Comparison of ENCODE assay signal across 14 cellular contexts in the genomic region with DNA sequence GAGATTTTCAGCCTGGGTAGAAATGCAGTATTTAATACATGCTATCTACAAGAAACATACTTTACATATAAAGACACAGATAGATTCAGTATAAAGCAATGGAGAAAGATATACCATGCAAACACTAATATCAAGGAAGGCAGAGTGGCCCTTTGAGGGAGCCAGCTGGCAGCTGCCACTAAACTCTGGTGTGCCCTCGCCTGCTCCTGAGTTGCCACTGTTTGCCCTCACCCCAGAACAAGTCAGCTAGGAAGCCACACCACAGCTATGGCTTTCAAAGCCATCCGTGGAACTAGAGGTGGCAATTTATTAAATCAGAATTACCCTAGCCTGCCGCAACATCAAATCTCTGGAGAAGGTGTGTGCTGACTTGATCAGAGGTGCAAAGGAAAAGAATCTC. TPM values are rescaled to one million over a fixed set of nuclear protein-coding genes. Genes with fewer than 3 reads are reported as not detected.
DNase-seq lines count a peak whose midpoint lies in the region; ATAC-seq and TF ChIP-seq lines count a peak whose summit lies in the region.
"Had no signal": no experiment of that assay in that cellular context is flagged by ENCODE, and none has a peak within 500 bp of the region (broad histone marks: within the 10 kb centered on the region; RNA-seq: fewer than 3 reads in every experiment).

No MANE protein-coding gene starts in this region.

- no peaks in the 10 kb centered on the region for H3K9me2 ChIP-seq in HCT116 (ENCODE audit: insufficient read depth)
- no peaks in the 10 kb centered on the region for H3K9me2 ChIP-seq in hepatocyte (replicated peaks; ENCODE audit: insufficient read depth)

- intact Hi-C loops in HCT116 (cut with micrococcal nuclease) = no loop called here

- no peak for TF ChIP-seq RAD21 in HCT116 (IDR thresholded peaks at IDR 0.05; ENCODE audit: low read depth)

- peaks cover 5% of the 10 kb centered on the region; the same call in 1 of the 2 replicates for H4K20me1 ChIP-seq in HCT116 (ENCODE audit: insufficient read depth)
- H4K20me1 ChIP-seq in hepatocyte (ENCODE audit: insufficient read depth, poor library complexity, severe bottlenecking) = peaks cover 65% of the 10 kb centered on the region

- H3K4me3 Mint-ChIP-seq in activated CD4-positive, alpha-beta memory T cell treated with anti-CD3 and anti-CD28 coated beads, Interleukin-2, amount 10 ng/mL, durations not matched to agents 7 days and 5 days = peak overlapping the region; percentile 12
- H3K4me3 Mint-ChIP-seq: activated naive CD8-positive, alpha-beta T cell treated with anti-CD3 and anti-CD28 coated beads, Interleukin-2, amount 50 U/mL, for 24 hours had no signal

- H3K4me2 ChIP-seq in HCT116 (ENCODE audit: low read length) (peak overlapping the region; percentile 69), hepatocyte (no peak overlapping the region), skeletal muscle satellite cell (ENCODE audit: low read length) (peak overlapping the region; percentile 73)

- no peak for TF ChIP-seq POLR2A in HCT116 (IDR thresholded peaks at IDR 0.05; ENCODE audit: borderline replicate concordance, extremely low read depth, insufficient read depth, insufficient read length)

- ATAC-seq in HCT116 (peak; percentile 13; the same call in 1 of the 2 replicates), GM18517 (IDR thresholded peaks at IDR 0.05; ENCODE audit: unreplicated experiment) (no peak), GM18502 (IDR thresholded peaks at IDR 0.05; ENCODE audit: poor library complexity, unreplicated experiment) (no peak)
- ATAC-seq: activated naive CD8-positive, alpha-beta T cell treated with anti-CD3 and anti-CD28 coated beads, Interleukin-2, amount 50 U/mL, for 24 hours had no signal

- 88% methylated on average over 3 of the region's 3 CpGs for WGBS in hepatocyte (ENCODE audit: low lambda C conversion rate, missing lambda C conversion rate)

- H3K27ac ChIP-seq in HCT116 (ENCODE audit: low read depth, low read length) = peak overlapping the region; percentile 72
- peak overlapping the region; percentile 66 for H3K27ac ChIP-seq in hepatocyte

- BruUV-seq in HCT116 (replicated peaks; lab: Mats Ljungman, UMichigan) = no TSS peak

- H3K79me2 ChIP-seq in HCT116 (ENCODE audit: insufficient read depth, low read length) (peaks cover 99% of the 10 kb centered on the region), hepatocyte (peaks cover 95% of the 10 kb centered on the region)

- H3K36me3 Mint-ChIP-seq in activated CD4-positive, alpha-beta memory T cell treated with anti-CD3 and anti-CD28 coated beads, Interleukin-2, amount 10 ng/mL, durations not matched to agents 7 days and 5 days (ENCODE audit: low read depth) = peaks cover 60% of the 10 kb centered on the region

- no peaks in the 10 kb centered on the region for H3K9me3 Mint-ChIP-seq in activated CD4-positive, alpha-beta memory T cell treated with anti-CD3 and anti-CD28 coated beads, Interleukin-2, amount 10 ng/mL, durations not matched to agents 7 days and 5 days
- H3K9me3 Mint-ChIP-seq: activated naive CD8-positive, alpha-beta T cell treated with anti-CD3 and anti-CD28 coated beads, Interleukin-2, amount 50 U/mL, for 24 hours had no signal

- no peak overlapping the region for H3K27ac Mint-ChIP-seq in activated CD4-positive, alpha-beta memory T cell treated with anti-CD3 and anti-CD28 coated beads, Interleukin-2, amount 10 ng/mL, durations not matched to agents 7 days and 5 days
- H3K27ac Mint-ChIP-seq: activated naive CD8-positive, alpha-beta T cell treated with anti-CD3 and anti-CD28 coated beads, Interleukin-2, amount 50 U/mL, for 24 hours had no signal

- H2AFZ ChIP-seq in HCT116 (ENCODE audit: low read depth, low read length, poor library complexity, severe bottlenecking) (no peak overlapping the region), hepatocyte (no peak overlapping the region)

- RAD21 ChIA-PET in HCT116 (lab: Charles Lee; ENCODE audit: low non-redundant PET in 1 of 2, low total read pairs in 2 of 2, uncharacterized antibody in 2 of 2, unreplicated experiment in 2 of 2) = no interaction called here

- H3K4me1 Mint-ChIP-seq in activated CD4-positive, alpha-beta memory T cell treated with anti-CD3 and anti-CD28 coated beads, Interleukin-2, amount 10 ng/mL, durations not matched to agents 7 days and 5 days = peaks cover 74% of the 10 kb centered on the region

- peaks cover 0 to 2% of the 10 kb centered on the region in 2 experiments; a peak in 1 of 4 replicates for H3K36me3 ChIP-seq in HCT116 (ENCODE audit: control insufficient read depth in 1 of 2, insufficient read depth in 2 of 2, low read length in 2 of 2)
- no peaks in the 10 kb centered on the region for H3K36me3 ChIP-seq in hepatocyte (replicated peaks; ENCODE audit: insufficient read depth, low read depth)
- H3K36me3 ChIP-seq in skeletal muscle satellite cell (ENCODE audit: insufficient read depth, low read length) = peaks cover 40% of the 10 kb centered on the region
- H3K36me3 ChIP-seq: tibial artery had no signal

- H3K9me3 ChIP-seq in HCT116 (ENCODE audit: control insufficient read depth in 1 of 2, insufficient read depth in 1 of 2, low read depth in 1 of 2, low read length in 2 of 2) (no peaks in the 10 kb centered on the region), hepatocyte (ENCODE audit: low read depth) (no peaks in the 10 kb centered on the region), skeletal muscle satellite cell (replicated peaks; ENCODE audit: low read length) (no peaks in the 10 kb centered on the region)
- H3K9me3 ChIP-seq: MG63, tibial artery had no signal

- H3K9ac ChIP-seq in HCT116 (ENCODE audit: low read length) = peak overlapping the region; percentile 39
- H3K9ac ChIP-seq in skeletal muscle satellite cell (ENCODE audit: low read depth, low read length) = peak overlapping the region; percentile 70

- POLR2A ChIA-PET in HCT116 (lab: Charles Lee) = interaction anchor here (1.1 to 3.5 kb wide), 6 partner anchors 8 to 44 kb away, joined by 3 to 22 read pairs (median 6); a partner anchor contains a TSS
- POLR2A ChIA-PET in activated CD4-positive, alpha-beta memory T cell treated with anti-CD3 and anti-CD28 coated beads, Interleukin-2, amount 10 ng/mL, durations not matched to agents 7 days and 5 days (lab: Charles Lee) = interaction anchor here (1.0 to 16.9 kb wide), 4 partner anchors 15 to 51 kb away, joined by 3 to 338 read pairs (median 250); a partner anchor contains a TSS

- H3K4me1 ChIP-seq in HCT116 (ENCODE audit: control insufficient read depth in 1 of 2, insufficient read depth in 2 of 2, low read length in 2 of 2) = peaks cover 49 to 83% of the 10 kb centered on the region in 2 experiments
- H3K4me1 ChIP-seq in hepatocyte (ENCODE audit: insufficient read depth) = peaks cover 52% of the 10 kb centered on the region
- peaks cover 85% of the 10 kb centered on the region for H3K4me1 ChIP-seq in skeletal muscle satellite cell (ENCODE audit: control insufficient read depth, insufficient read depth, low read length)

- no peaks in the 10 kb centered on the region for H3K27me3 ChIP-seq in HCT116 (ENCODE audit: insufficient read depth, low read length)
- H3K27me3 ChIP-seq in hepatocyte = no peaks in the 10 kb centered on the region
- H3K27me3 ChIP-seq in skeletal muscle satellite cell (ENCODE audit: control insufficient read depth, insufficient read depth, low read length) = no peaks in the 10 kb centered on the region
- H3K27me3 ChIP-seq: MG63, tibial artery had no signal

- DNase-seq in HCT116 (ENCODE audit: low read depth, low spot score) (no peak), hepatocyte (ENCODE audit: low spot score) (no peak), NCI-H1105 (lab: John Stamatoyannopoulos, UW) (no peak)
- DNase-seq in activated CD4-positive, alpha-beta memory T cell treated with anti-CD3 and anti-CD28 coated beads, Interleukin-2, amount 10 ng/mL, durations not matched to agents 7 days and 5 days = no peak
- DNase-seq: activated CD4-positive, alpha-beta T cell treated with anti-CD3 and anti-CD28 coated beads for 48 hours; activated naive CD8-positive, alpha-beta T cell treated with anti-CD3 and anti-CD28 coated beads, Interleukin-2, amount 50 U/mL, for 24 hours; MG63; NCI-H446; nucleus accumbens; SHP77 treated with DMSO at 0.1 percent for 48 hours; tibial artery had no signal

- CTCF ChIA-PET in HCT116 (lab: Charles Lee) = interaction anchor here (1.2 to 5.0 kb wide), 3 partner anchors 8 to 19 kb away, joined by 3 to 21 read pairs (median 11); no protein-coding TSS in a partner anchor
- CTCF ChIA-PET in activated CD4-positive, alpha-beta memory T cell treated with anti-CD3 and anti-CD28 coated beads, Interleukin-2, amount 10 ng/mL, durations not matched to agents 7 days and 5 days (lab: Charles Lee) = interaction anchor here (0.7 to 14.5 kb wide), 6 partner anchors 9 to 19 kb away, joined by 3 to 228 read pairs (median 4); a partner anchor contains a TSS

- H3K4me3 ChIP-seq in HCT116 (replicated peaks in 1 of 2; ENCODE audit: low read depth in 1 of 2, low read length in 2 of 2) = peak overlapping the region in 1 of 2 experiments; percentile 27; a peak in 1 of 4 replicates
- H3K4me3 ChIP-seq in hepatocyte = no peak overlapping the region
- H3K4me3 ChIP-seq in skeletal muscle satellite cell (ENCODE audit: low read length) = peak overlapping the region; percentile 60
- H3K4me3 ChIP-seq: MG63, tibial artery had no signal

- no peaks in the 10 kb centered on the region for H3K27me3 Mint-ChIP-seq in activated CD4-positive, alpha-beta memory T cell treated with anti-CD3 and anti-CD28 coated beads, Interleukin-2, amount 10 ng/mL, durations not matched to agents 7 days and 5 days

- no peak for TF ChIP-seq CTCF in HCT116 (IDR thresholded peaks at IDR 0.05 in 2 of 3, conservative IDR thresholded peaks at IDR 0.05 in 1 of 3; ENCODE audit: borderline replicate concordance in 1 of 3, insufficient read depth in 1 of 3, low read depth in 2 of 3, low read length in 2 of 3)
- TF ChIP-seq CTCF in hepatocyte (IDR thresholded peaks at IDR 0.05; ENCODE audit: poor library complexity) = no peak

RNA-seq across cellular contexts. Expression of a gene that starts 18.3 kb away (rescaled TPM):
- 211 TPM for total RNA-seq in HCT116 (2021; ENCODE audit: unreplicated experiment)
- 161 and 178 TPM in 2 replicates for polyA plus RNA-seq in HCT116 (2012)
- total RNA-seq in activated CD4-positive, alpha-beta memory T cell treated with anti-CD3 and anti-CD28 coated beads, Interleukin-2, amount 10 ng/mL, durations not matched to agents 7 days and 5 days = 100 to 1,000 TPM; 271 to 274 TPM
- total RNA-seq in hepatocyte = 26.7 and 30.4 TPM in 2 replicates
- polyA plus RNA-seq in hepatocyte = 61.7 and 69.3 TPM in 2 replicates
- 116 and 118 TPM in 2 replicates for total RNA-seq in skeletal muscle satellite cell (2012; rRNA removed)

RNA-seq across cellular contexts. Expression of a gene that starts 44.5 kb away (rescaled TPM):
- total RNA-seq in HCT116 (2021; ENCODE audit: unreplicated experiment) (2,248 TPM), hepatocyte (under 0.01 TPM in 2 replicates)
- polyA plus RNA-seq in HCT116 (2012) = 37.9 and 41.5 TPM in 2 replicates
- 1,000 to 10,000 TPM; 3,547 to 4,143 TPM for total RNA-seq in activated CD4-positive, alpha-beta memory T cell treated with anti-CD3 and anti-CD28 coated beads, Interleukin-2, amount 10 ng/mL, durations not matched to agents 7 days and 5 days
- not detected in 2 replicates for polyA plus RNA-seq in hepatocyte
- total RNA-seq in skeletal muscle satellite cell (2012; rRNA removed) = under 0.01 TPM in 2 replicates

RNA-seq across cellular contexts. Expression of a gene that starts 45.9 kb away (rescaled TPM):
- total RNA-seq in HCT116 (2021; ENCODE audit: unreplicated experiment) (2,323 TPM), hepatocyte (under 0.01 TPM in 2 replicates)
- polyA plus RNA-seq in HCT116 (2012) = 25.9 and 42.2 TPM in 2 replicates
- 1,000 to 10,000 TPM; 1,910 to 2,156 TPM for total RNA-seq in activated CD4-positive, alpha-beta memory T cell treated with anti-CD3 and anti-CD28 coated beads, Interleukin-2, amount 10 ng/mL, durations not matched to agents 7 days and 5 days
- polyA plus RNA-seq in hepatocyte = not detected in 2 replicates
- total RNA-seq in skeletal muscle satellite cell (2012; rRNA removed) = under 0.01 TPM in 2 replicates

RNA-seq across cellular contexts. Expression of a gene that starts 46.3 kb away (rescaled TPM):
- total RNA-seq in HCT116 (2021; ENCODE audit: unreplicated experiment) (4,123 TPM), hepatocyte (3,730 and 3,982 TPM in 2 replicates)
- polyA plus RNA-seq in HCT116 (2012) = 6,734 and 7,674 TPM in 2 replicates
- 1,000 to 10,000 TPM; 1,823 to 1,853 TPM for total RNA-seq in activated CD4-positive, alpha-beta memory T cell treated with anti-CD3 and anti-CD28 coated beads, Interleukin-2, amount 10 ng/mL, durations not matched to agents 7 days and 5 days
- polyA plus RNA-seq in hepatocyte = 775 and 798 TPM in 2 replicates
- 2,666 and 4,433 TPM in 2 replicates for total RNA-seq in skeletal muscle satellite cell (2012; rRNA removed)

RNA-seq across cellular contexts. Expression of a gene that starts 52.7 kb away (rescaled TPM):
- 184 TPM for total RNA-seq in HCT116 (2021; ENCODE audit: unreplicated experiment)
- 94.9 and 100 TPM in 2 replicates for polyA plus RNA-seq in HCT116 (2012)
- total RNA-seq in activated CD4-positive, alpha-beta memory T cell treated with anti-CD3 and anti-CD28 coated beads, Interleukin-2, amount 10 ng/mL, durations not matched to agents 7 days and 5 days = 10 to 100 TPM; 86.0 to 94.3 TPM
- total RNA-seq in hepatocyte = 37.4 and 197 TPM in 2 replicates
- 27.6 and 28.2 TPM in 2 replicates for polyA plus RNA-seq in hepatocyte
- total RNA-seq in skeletal muscle satellite cell (2012; rRNA removed) = 117 and 149 TPM in 2 replicates

Comparison
In these comparisons a context has a peak if more than half of its experiments do, and no peak if none do; other contexts are left out.
1. RNA of a gene that starts 44.5 kb away (total RNA-seq): 3,547 to 4,143 TPM in activated CD4-positive, alpha-beta memory T cell treated with anti-CD3 and anti-CD28 coated beads, Interleukin-2, amount 10 ng/mL, durations not matched to agents 7 days and 5 days and 2,248 TPM in HCT116 (single experiment); under 0.01 TPM in hepatocyte; every median in the first group is over 1,000 times any median in the second.
2. RNA of a gene that starts 45.9 kb away (total RNA-seq): 2,323 TPM in HCT116 (single experiment) and 1,910 to 2,156 TPM in activated CD4-positive, alpha-beta memory T cell treated with anti-CD3 and anti-CD28 coated beads, Interleukin-2, amount 10 ng/mL, durations not matched to agents 7 days and 5 days; under 0.01 TPM in hepatocyte; every median in the first group is over 1,000 times any median in the second.